Comparison of ENCODE assay signal across 21 cellular contexts in genomic region chr6:109686566-109686965, GRCh38. TPM values are rescaled to one million over a fixed set of nuclear protein-coding genes. Genes with fewer than 3 reads are reported as not detected.
A peak's percentile ranks its signal among the peaks of the same experiment; 100 is the strongest.
DNase-seq lines count a peak whose midpoint lies in the region; ATAC-seq, FAIRE-seq and TF ChIP-seq lines count a peak whose summit lies in the region.
"Had no signal": no experiment of that assay in that cellular context is flagged by ENCODE, and none has a peak within 500 bp of the region (broad histone marks: within the 10 kb centered on the region; RNA-seq: fewer than 3 reads in every experiment).

No MANE protein-coding gene starts in this region.

- H3K4me3 ChIP-seq in foreskin fibroblast (ENCODE audit: low read depth in 1 of 2, low read length in 2 of 2) (no peak overlapping the region), smooth muscle cell (no peak overlapping the region), small intestine (ENCODE audit: low read depth in 1 of 2, low read length in 2 of 2) (no peak overlapping the region), spleen (no peak overlapping the region)
- H3K4me3 ChIP-seq: ascending aorta, upper lobe of right lung had no signal

- H3K27me3 Mint-ChIP-seq in activated T-cell treated with anti-CD3 and anti-CD28 coated beads, Interleukin-2, amount 50 U/mL, for 72 hours (ENCODE audit: low read depth) = no peaks in the 10 kb centered on the region
- H3K27me3 Mint-ChIP-seq in activated T-helper 17 cell treated with anti-CD3 and anti-CD28 coated beads, Interleukin-2, amount 50 U/mL, for 72 hours = no peaks in the 10 kb centered on the region

- no peak for TF ChIP-seq POLR2A in spleen (IDR thresholded peaks at IDR 0.05)

- H3K27ac ChIP-seq in smooth muscle cell (ENCODE audit: low read depth) (peak overlapping the region; percentile 67), small intestine (ENCODE audit: low read depth in 1 of 2, low read length in 1 of 2) (no peak overlapping the region), spleen (no peak overlapping the region)
- H3K27ac ChIP-seq: upper lobe of right lung had no signal

- DNase-seq in activated T-cell treated with anti-CD3 and anti-CD28 coated beads, Interleukin-2, amount 50 U/mL, for 72 hours = no peak
- DNase-seq in activated T-cell treated with anti-CD3 and anti-CD28 coated beads for 4 hours = no peak
- peak; percentile 40 to 67 for DNase-seq in foreskin fibroblast
- no peak for DNase-seq in smooth muscle cell (lab: John Stamatoyannopoulos, UW; ENCODE audit: unreplicated experiment)
- DNase-seq in HK-2 (ENCODE audit: unreplicated experiment) = no peak
- no peak for DNase-seq in small intestine
- DNase-seq in spleen = no peak
- DNase-seq: activated CD4-positive, alpha-beta T cell treated with anti-CD3 and anti-CD28 coated beads, Interleukin-2, amount 50 U/mL, for 48 hours; activated CD4-positive, CD25-positive, alpha-beta regulatory T cell; activated naive CD4-positive, alpha-beta T cell treated with anti-CD3 and anti-CD28 coated beads, Interleukin-2, amount 10 ng/mL, durations not matched to agents 7 days and 5 days; Caco-2; NCI-H1105; NCI-H2107; NCI-H524 treated with DMSO at 0.1 percent for 48 hours; right cardiac atrium; RPMI8226; T-helper 9 cell; upper lobe of right lung had no signal

- FAIRE-seq in small intestine (lab: Jason Lieb, UNC) = no peak
- FAIRE-seq: A204.1 had no signal

- peaks cover 38% of the 10 kb centered on the region for H3K4me1 Mint-ChIP-seq in activated T-cell treated with anti-CD3 and anti-CD28 coated beads, Interleukin-2, amount 50 U/mL, for 72 hours (ENCODE audit: low read depth)
- peaks cover 21% of the 10 kb centered on the region for H3K4me1 Mint-ChIP-seq in activated T-helper 17 cell treated with anti-CD3 and anti-CD28 coated beads, Interleukin-2, amount 50 U/mL, for 72 hours

- no peak for ATAC-seq in activated T-cell treated with anti-CD3 and anti-CD28 coated beads, Interleukin-2, amount 50 U/mL, for 72 hours (replicated peaks in 1 of 2)
- no peak for ATAC-seq in activated T-helper 17 cell treated with anti-CD3 and anti-CD28 coated beads, Interleukin-2, amount 50 U/mL, for 72 hours (replicated peaks)
- ATAC-seq: right cardiac atrium had no signal

- H3K4me2 ChIP-seq in smooth muscle cell = no peak overlapping the region

- no peak overlapping the region for H2AFZ ChIP-seq in smooth muscle cell (ENCODE audit: low read depth)

- H3K9ac ChIP-seq in smooth muscle cell (ENCODE audit: low read depth) = no peak overlapping the region

- H4K20me1 ChIP-seq in smooth muscle cell (ENCODE audit: low read depth) = no peaks in the 10 kb centered on the region

- H3F3A ChIP-seq in smooth muscle cell (ENCODE audit: low read depth) = no peaks in the 10 kb centered on the region

- H3K4me1 ChIP-seq in smooth muscle cell (ENCODE audit: low read depth) = peaks cover 12% of the 10 kb centered on the region
- no peaks in the 10 kb centered on the region for H3K4me1 ChIP-seq in small intestine (ENCODE audit: control insufficient read depth in 2 of 2, insufficient read depth in 1 of 2, low read depth in 1 of 2, low read length in 1 of 2)
- H3K4me1 ChIP-seq in spleen = peaks cover 0 to 18% (median 11%) of the 10 kb centered on the region in 6 donors
- H3K4me1 ChIP-seq: ascending aorta, Caco-2 had no signal

- intact Hi-C loops in spleen (cut with DNase I; ENCODE audit: low total_unique reads) = no loop called here

- no peaks in the 10 kb centered on the region for H3K36me3 ChIP-seq in smooth muscle cell (ENCODE audit: low read depth)
- H3K36me3 ChIP-seq in small intestine (ENCODE audit: control insufficient read depth in 2 of 2, insufficient read depth in 2 of 2, low read length in 2 of 2) = no peaks in the 10 kb centered on the region
- no peaks in the 10 kb centered on the region for H3K36me3 ChIP-seq in spleen
- H3K36me3 ChIP-seq: ascending aorta, upper lobe of right lung had no signal

- peak overlapping the region; percentile 64 for H3K27ac Mint-ChIP-seq in activated T-cell treated with anti-CD3 and anti-CD28 coated beads, Interleukin-2, amount 50 U/mL, for 72 hours
- peak overlapping the region; percentile 73 for H3K27ac Mint-ChIP-seq in activated T-helper 17 cell treated with anti-CD3 and anti-CD28 coated beads, Interleukin-2, amount 50 U/mL, for 72 hours
- H3K27ac Mint-ChIP-seq: activated naive CD4-positive, alpha-beta T cell treated with anti-CD3 and anti-CD28 coated beads, Interleukin-2, amount 10 ng/mL, durations not matched to agents 7 days and 5 days had no signal

- H3K9me3 ChIP-seq in smooth muscle cell (replicated peaks; ENCODE audit: low read depth) (no peaks in the 10 kb centered on the region), small intestine (ENCODE audit: control insufficient read depth, low read depth) (no peaks in the 10 kb centered on the region), spleen (peaks cover 0 to 5% (median 0%) of the 10 kb centered on the region in 8 donors)
- H3K9me3 ChIP-seq: Caco-2, upper lobe of right lung had no signal

- H3K79me2 ChIP-seq in smooth muscle cell (ENCODE audit: low read depth) = no peaks in the 10 kb centered on the region

- H3K4me3 Mint-ChIP-seq in activated T-cell treated with anti-CD3 and anti-CD28 coated beads, Interleukin-2, amount 50 U/mL, for 72 hours = peak overlapping the region; percentile 51 to 56
- H3K4me3 Mint-ChIP-seq in activated T-helper 17 cell treated with anti-CD3 and anti-CD28 coated beads, Interleukin-2, amount 50 U/mL, for 72 hours = peak overlapping the region; percentile 30
- H3K4me3 Mint-ChIP-seq: activated naive CD4-positive, alpha-beta T cell treated with anti-CD3 and anti-CD28 coated beads, Interleukin-2, amount 10 ng/mL, durations not matched to agents 7 days and 5 days had no signal

- TF ChIP-seq CTCF in foreskin fibroblast (IDR thresholded peaks at IDR 0.05; ENCODE audit: low read depth, low read length) = no peak
- TF ChIP-seq CTCF in smooth muscle cell (IDR thresholded peaks at IDR 0.05; ENCODE audit: borderline replicate concordance, insufficient read depth, poor library complexity, severe bottlenecking) = no peak
- TF ChIP-seq CTCF in spleen (IDR thresholded peaks at IDR 0.05 in 8 of 11, conservative IDR thresholded peaks at IDR 0.05 in 3 of 11) = no peak

- peaks cover 0 to 11% of the 10 kb centered on the region in 2 donors for H3K36me3 Mint-ChIP-seq in activated T-cell treated with anti-CD3 and anti-CD28 coated beads, Interleukin-2, amount 50 U/mL, for 72 hours (ENCODE audit: insufficient read depth in 2 of 2)
- H3K36me3 Mint-ChIP-seq in activated T-helper 17 cell treated with anti-CD3 and anti-CD28 coated beads, Interleukin-2, amount 50 U/mL, for 72 hours (ENCODE audit: low read depth) = no peaks in the 10 kb centered on the region
- H3K36me3 Mint-ChIP-seq: activated naive CD4-positive, alpha-beta T cell treated with anti-CD3 and anti-CD28 coated beads, Interleukin-2, amount 10 ng/mL, durations not matched to agents 7 days and 5 days had no signal

- peaks cover 0 to 2% of the 10 kb centered on the region in 2 donors for H3K9me3 Mint-ChIP-seq in activated T-cell treated with anti-CD3 and anti-CD28 coated beads, Interleukin-2, amount 50 U/mL, for 72 hours
- no peaks in the 10 kb centered on the region for H3K9me3 Mint-ChIP-seq in activated T-helper 17 cell treated with anti-CD3 and anti-CD28 coated beads, Interleukin-2, amount 50 U/mL, for 72 hours
- H3K9me3 Mint-ChIP-seq: activated naive CD4-positive, alpha-beta T cell treated with anti-CD3 and anti-CD28 coated beads, Interleukin-2, amount 10 ng/mL, durations not matched to agents 7 days and 5 days had no signal

- H3K27me3 ChIP-seq in smooth muscle cell (ENCODE audit: low read depth) = peaks cover 7% of the 10 kb centered on the region
- no peaks in the 10 kb centered on the region for H3K27me3 ChIP-seq in small intestine (ENCODE audit: control insufficient read depth in 2 of 2, insufficient read depth in 2 of 2, low read length in 2 of 2)
- no peaks in the 10 kb centered on the region for H3K27me3 ChIP-seq in spleen (replicated peaks in 1 of 7)
- H3K27me3 ChIP-seq: ascending aorta, upper lobe of right lung had no signal

RNA-seq across cellular contexts. Expression of gene AK9, which starts 4.4 kb away (rescaled TPM):
- total RNA-seq in activated T-cell treated with anti-CD3 and anti-CD28 coated beads, Interleukin-2, amount 50 U/mL, for 72 hours = 10 to 100 TPM in 1 of 2 donors, 1 to 10 TPM in 1; 6.4 to 11.5 TPM
- 1 to 10 TPM; 4.0 to 7.9 TPM for total RNA-seq in activated T-helper 17 cell treated with anti-CD3 and anti-CD28 coated beads, Interleukin-2, amount 50 U/mL, for 72 hours
- total RNA-seq in smooth muscle cell (3.8 and 7.2 TPM in 2 replicates), spleen (10 to 100 TPM in 6 of 7 donors, 1 to 10 TPM in 1; 9.0 to 24.9 (median 13.9) TPM)
- polyA plus RNA-seq in smooth muscle cell (1.9 and 2.0 TPM in 2 replicates), small intestine (1 to 10 TPM; 2.9 to 4.4 (median 4.3) TPM), spleen (1 to 10 TPM; 3.8 to 4.1 (median 3.9) TPM)

RNA-seq across cellular contexts. Expression of gene FIG4, which starts 4.5 kb away (rescaled TPM):
- 10 to 100 TPM; 15.0 to 21.0 TPM for total RNA-seq in activated T-cell treated with anti-CD3 and anti-CD28 coated beads, Interleukin-2, amount 50 U/mL, for 72 hours
- 10 to 100 TPM; 10.5 to 18.8 TPM for total RNA-seq in activated T-helper 17 cell treated with anti-CD3 and anti-CD28 coated beads, Interleukin-2, amount 50 U/mL, for 72 hours
- total RNA-seq in smooth muscle cell (12.4 and 32.8 TPM in 2 replicates), spleen (10 to 100 TPM; 24.4 to 35.1 (median 28.1) TPM)
- polyA plus RNA-seq in smooth muscle cell (11.2 and 12.1 TPM in 2 replicates), small intestine (1 to 10 TPM; 3.8 to 7.4 (median 5.1) TPM), spleen (10 to 100 TPM; 10.2 to 12.1 (median 11.3) TPM)

Comparison
In these comparisons a context has a peak if more than half of its experiments do, and no peak if none do; other contexts are left out.
1. DNase-seq: peak in foreskin fibroblast (2 of 2); none in activated T-cell treated with anti-CD3 and anti-CD28 coated beads, Interleukin-2, amount 50 U/mL, for 72 hours (0 of 2), activated T-cell treated with anti-CD3 and anti-CD28 coated beads for 4 hours (single experiment), smooth muscle cell (single experiment), HK-2 (single experiment), small intestine (single experiment) and spleen (single experiment).